17 cellular contexts compared by ENCODE assay signal in genomic region chr4:100164808-100165760, GRCh38. TPM values are rescaled to one million over a fixed set of nuclear protein-coding genes. Genes with fewer than 3 reads are reported as not detected.
"Had no signal": no experiment of that assay in that cellular context is flagged by ENCODE, and none has a peak within 500 bp of the region (broad histone marks: within the 10 kb centered on the region; RNA-seq: fewer than 3 reads in every experiment).

No MANE protein-coding gene starts in this region.

- H3K36me3 ChIP-seq: heart left ventricle, sigmoid colon, upper lobe of right lung had no signal

- H3K9me3 ChIP-seq: testis, upper lobe of right lung had no signal

- H3K4me3 Mint-ChIP-seq: activated B cell treated with CpG ODN at 0.5 μM for 24 hours; activated T-helper 1 cell treated with anti-CD3 and anti-CD28 coated beads, Interleukin-12 subunit alpha, Interleukin-12 subunit beta, Interleukin-2, Interleukin-4 antibody, amounts not matched to agents 30 ng/mL and 10 ng/mL and 1 ng/mL, durations not matched to agents 14 hours and 24 hours and 36 hours; immature natural killer cell; stimulated activated naive CD8-positive, alpha-beta T cell treated with anti-CD3 and anti-CD28 coated beads, Interleukin-15, amount 100 ng/mL, for 72 hours; T-helper 17 cell had no signal

- ATAC-seq: heart left ventricle, T-helper 17 cell, upper lobe of right lung had no signal

- DNase-seq: activated B cell treated with CpG ODN at 0.5 μM for 24 hours; activated CD4-positive, alpha-beta T cell treated with anti-CD3 and anti-CD28 coated beads for 48 hours; aorta; cerebellar nuclear complex; dermis blood vessel endothelial cell; heart left ventricle; immature natural killer cell; mesendoderm; sigmoid colon; stimulated activated CD4-positive, alpha-beta T cell treated with anti-CD3 and anti-CD28 coated beads, Interleukin-1b, Interleukin-23, amount 100 ng/mL, for 48 hours; stimulated activated naive CD8-positive, alpha-beta T cell treated with anti-CD3 and anti-CD28 coated beads, Interleukin-15, amount 100 ng/mL, for 72 hours; T-helper 17 cell; testis; upper lobe of right lung had no signal

- H3K27ac Mint-ChIP-seq: activated B cell treated with CpG ODN at 0.5 μM for 24 hours; activated T-helper 1 cell treated with anti-CD3 and anti-CD28 coated beads, Interleukin-12 subunit alpha, Interleukin-12 subunit beta, Interleukin-2, Interleukin-4 antibody, amounts not matched to agents 30 ng/mL and 10 ng/mL and 1 ng/mL, durations not matched to agents 14 hours and 24 hours and 36 hours; immature natural killer cell; stimulated activated naive CD8-positive, alpha-beta T cell treated with anti-CD3 and anti-CD28 coated beads, Interleukin-15, amount 100 ng/mL, for 72 hours; T-helper 17 cell had no signal

- H3K4me1 ChIP-seq: sigmoid colon, testis, upper lobe of right lung had no signal

- H3K27me3 Mint-ChIP-seq: activated B cell treated with CpG ODN at 0.5 μM for 24 hours, T-helper 17 cell had no signal

- H3K27me3 ChIP-seq: heart left ventricle, sigmoid colon, testis, upper lobe of right lung had no signal

- H3K27ac ChIP-seq: epithelial cell of prostate, heart left ventricle, sigmoid colon, testis, upper lobe of right lung had no signal

- H3K4me3 ChIP-seq: heart left ventricle, sigmoid colon, testis, upper lobe of right lung had no signal

RNA-seq across cellular contexts. Expression of gene DDIT4L, which starts 25.2 kb away (rescaled TPM):
- total RNA-seq: activated B cell treated with CpG ODN at 0.5 μM for 24 hours, T-helper 17 cell had no signal
- polyA plus RNA-seq: immature natural killer cell, neural cell had no signal
